In genomic region chr3:187922704-187923393, GRCh38 we compare ENCODE assay signal across 17 cellular contexts.
DNase-seq lines count a peak whose midpoint lies in the region; ATAC-seq, FAIRE-seq and TF ChIP-seq lines count a peak whose summit lies in the region.
"Had no signal": no experiment of that assay in that cellular context is flagged by ENCODE, and none has a peak within 500 bp of the region (broad histone marks: within the 10 kb centered on the region; RNA-seq: fewer than 3 reads in every experiment).

No MANE protein-coding gene starts in this region.

- H3K79me2 ChIP-seq in osteoblast (ENCODE audit: insufficient read depth, low read length): no peaks in the 10 kb centered on the region

- H3K4me1 ChIP-seq in osteoblast (ENCODE audit: insufficient read depth, low read length): peaks cover 16% of the 10 kb centered on the region
- H3K4me1 ChIP-seq: body of pancreas, thyroid gland had no signal

- FAIRE-seq in HTR-8/SVneo (lab: Jason Lieb, UNC): peak; percentile 46
- FAIRE-seq: endothelial cell of umbilical vein had no signal

- POLR2A ChIA-PET in activated CD4-positive, alpha-beta memory T cell treated with anti-CD3 and anti-CD28 coated beads for 36 hours (lab: Charles Lee): interaction anchor here (0.7 to 2.2 kb wide), 11 partner anchors 20 to 387 kb away, joined by 3 to 15 read pairs (median 5); partner anchors contain the start of gene BCL6
- POLR2A ChIA-PET in activated CD4-positive, alpha-beta memory T cell treated with anti-CD3 and anti-CD28 coated beads, Interleukin-2, amount 10 ng/mL, durations not matched to agents 7 days and 5 days (lab: Charles Lee): interaction anchor here (1.0 kb wide), 1 partner anchor 177 kb away, joined by 4 read pairs; the partner anchor contains the start of gene BCL6

- intact Hi-C loops in activated CD4-positive, alpha-beta memory T cell treated with anti-CD3 and anti-CD28 coated beads for 36 hours (cut with micrococcal nuclease): loop anchor here (1.0 to 10.0 kb wide), 18 partner anchors 40 to 994 kb away; partner anchors contain the start of genes BCL6 and LPP

- no peak overlapping the region for H3K4me3 Mint-ChIP-seq in activated CD4-positive, alpha-beta memory T cell treated with anti-CD3 and anti-CD28 coated beads for 36 hours
- no peak overlapping the region for H3K4me3 Mint-ChIP-seq in activated CD4-positive, alpha-beta memory T cell treated with anti-CD3 and anti-CD28 coated beads, Interleukin-2, amount 10 ng/mL, durations not matched to agents 7 days and 5 days
- no peak overlapping the region for H3K4me3 Mint-ChIP-seq in activated naive CD4-positive, alpha-beta T cell treated with anti-CD3 and anti-CD28 coated beads, Interleukin-2, amount 50 U/mL, for 24 hours
- H3K4me3 Mint-ChIP-seq: WTC11 had no signal

- H3K9me3 ChIP-seq in osteoblast (ENCODE audit: low read depth, low read length): no peaks in the 10 kb centered on the region
- H3K9me3 ChIP-seq: body of pancreas, thyroid gland had no signal

- peak overlapping the region; percentile 77 for H3K27ac Mint-ChIP-seq in activated CD4-positive, alpha-beta memory T cell treated with anti-CD3 and anti-CD28 coated beads for 36 hours
- H3K27ac Mint-ChIP-seq in activated CD4-positive, alpha-beta memory T cell treated with anti-CD3 and anti-CD28 coated beads, Interleukin-2, amount 10 ng/mL, durations not matched to agents 7 days and 5 days: no peak overlapping the region
- peak overlapping the region; percentile 80 for H3K27ac Mint-ChIP-seq in activated naive CD4-positive, alpha-beta T cell treated with anti-CD3 and anti-CD28 coated beads, Interleukin-2, amount 50 U/mL, for 24 hours
- H3K27ac Mint-ChIP-seq: progenitor cell of endocrine pancreas, WTC11 had no signal

- peak overlapping the region; percentile 55 for H3K27ac ChIP-seq in osteoblast (ENCODE audit: low read depth, low read length)
- H3K27ac ChIP-seq: body of pancreas, thyroid gland had no signal

- ATAC-seq in GM21360 (IDR thresholded peaks at IDR 0.05; ENCODE audit: unreplicated experiment): no peak
- ATAC-seq: body of pancreas, Right ventricle myocardium inferior, WTC11 had no signal

- peaks cover 22% of the 10 kb centered on the region for H3K36me3 Mint-ChIP-seq in activated CD4-positive, alpha-beta memory T cell treated with anti-CD3 and anti-CD28 coated beads for 36 hours
- peaks cover 22% of the 10 kb centered on the region for H3K36me3 Mint-ChIP-seq in activated CD4-positive, alpha-beta memory T cell treated with anti-CD3 and anti-CD28 coated beads, Interleukin-2, amount 10 ng/mL, durations not matched to agents 7 days and 5 days (ENCODE audit: low read depth)
- peaks cover 7% of the 10 kb centered on the region for H3K36me3 Mint-ChIP-seq in activated naive CD4-positive, alpha-beta T cell treated with anti-CD3 and anti-CD28 coated beads, Interleukin-2, amount 50 U/mL, for 24 hours

- no peaks in the 10 kb centered on the region for H3K36me3 ChIP-seq in osteoblast (ENCODE audit: insufficient read depth, low read length)
- H3K36me3 ChIP-seq: thyroid gland had no signal

- no peak for TF ChIP-seq CTCF in osteoblast (IDR thresholded peaks at IDR 0.05; ENCODE audit: extremely low read depth, low read depth, low read length)

- CTCF ChIA-PET in activated CD4-positive, alpha-beta memory T cell treated with anti-CD3 and anti-CD28 coated beads for 36 hours (lab: Charles Lee): interaction anchor here (0.7 to 3.9 kb wide), 7 partner anchors 9 to 333 kb away, joined by 3 to 16 read pairs (median 3); no protein-coding TSS in a partner anchor
- CTCF ChIA-PET in activated CD4-positive, alpha-beta memory T cell treated with anti-CD3 and anti-CD28 coated beads, Interleukin-2, amount 10 ng/mL, durations not matched to agents 7 days and 5 days (lab: Charles Lee): interaction anchor here (1.0 kb wide), 1 partner anchor 175 kb away, joined by 5 read pairs; no protein-coding TSS in a partner anchor

- H3K4me3 ChIP-seq in osteoblast (ENCODE audit: insufficient read depth, low read length): no peak overlapping the region
- H3K4me3 ChIP-seq: body of pancreas, thyroid gland had no signal

- H4K20me1 ChIP-seq in osteoblast (ENCODE audit: insufficient read depth, low read length): no peaks in the 10 kb centered on the region

- H3K27me3 ChIP-seq in osteoblast (ENCODE audit: insufficient read depth, low read length): no peaks in the 10 kb centered on the region
- H3K27me3 ChIP-seq: body of pancreas, thyroid gland had no signal

- peak overlapping the region; percentile 53 for H3K4me2 ChIP-seq in osteoblast (ENCODE audit: insufficient read depth, low read length)

- H2AFZ ChIP-seq in osteoblast (ENCODE audit: low read length): peak overlapping the region; percentile 52

- peaks cover 82% of the 10 kb centered on the region for H3K4me1 Mint-ChIP-seq in activated CD4-positive, alpha-beta memory T cell treated with anti-CD3 and anti-CD28 coated beads for 36 hours (ENCODE audit: low read depth)
- peaks cover 58% of the 10 kb centered on the region for H3K4me1 Mint-ChIP-seq in activated CD4-positive, alpha-beta memory T cell treated with anti-CD3 and anti-CD28 coated beads, Interleukin-2, amount 10 ng/mL, durations not matched to agents 7 days and 5 days
- H3K4me1 Mint-ChIP-seq in activated naive CD4-positive, alpha-beta T cell treated with anti-CD3 and anti-CD28 coated beads, Interleukin-2, amount 50 U/mL, for 24 hours: peaks cover 78% of the 10 kb centered on the region

- H3K27me3 Mint-ChIP-seq in activated CD4-positive, alpha-beta memory T cell treated with anti-CD3 and anti-CD28 coated beads for 36 hours: peaks cover 3% of the 10 kb centered on the region
- peaks cover 19% of the 10 kb centered on the region for H3K27me3 Mint-ChIP-seq in activated CD4-positive, alpha-beta memory T cell treated with anti-CD3 and anti-CD28 coated beads, Interleukin-2, amount 10 ng/mL, durations not matched to agents 7 days and 5 days
- H3K27me3 Mint-ChIP-seq in activated naive CD4-positive, alpha-beta T cell treated with anti-CD3 and anti-CD28 coated beads, Interleukin-2, amount 50 U/mL, for 24 hours: no peaks in the 10 kb centered on the region

- H3K9me3 Mint-ChIP-seq in activated CD4-positive, alpha-beta memory T cell treated with anti-CD3 and anti-CD28 coated beads for 36 hours: peaks cover 23% of the 10 kb centered on the region
- H3K9me3 Mint-ChIP-seq in activated CD4-positive, alpha-beta memory T cell treated with anti-CD3 and anti-CD28 coated beads, Interleukin-2, amount 10 ng/mL, durations not matched to agents 7 days and 5 days: peaks cover 22% of the 10 kb centered on the region
- peaks cover 4% of the 10 kb centered on the region for H3K9me3 Mint-ChIP-seq in activated naive CD4-positive, alpha-beta T cell treated with anti-CD3 and anti-CD28 coated beads, Interleukin-2, amount 50 U/mL, for 24 hours

- peak; percentile 62 for DNase-seq in activated CD4-positive, alpha-beta memory T cell treated with anti-CD3 and anti-CD28 coated beads for 36 hours
- DNase-seq in activated CD4-positive, alpha-beta memory T cell treated with anti-CD3 and anti-CD28 coated beads, Interleukin-2, amount 10 ng/mL, durations not matched to agents 7 days and 5 days: no peak
- DNase-seq in HTR-8/SVneo (ENCODE audit: insufficient read length, low spot score) (peak; percentile 24), osteoblast (ENCODE audit: insufficient read length, low spot score, missing footprints) (peak; percentile 64), SHP77 (lab: John Stamatoyannopoulos, UW) (no peak), NCI-H524 treated with DMSO at 0.1 percent for 48 hours (lab: John Stamatoyannopoulos, UW) (no peak)
- DNase-seq: body of pancreas, DMS79, MM.1S, NCI-H2227 treated with DMSO at 0.1 percent for 48 hours, thyroid gland had no signal

Comparison
In these comparisons a context has a peak if more than half of its experiments do, and no peak if none do; other contexts are left out.
1. DNase-seq: peak in activated CD4-positive, alpha-beta memory T cell treated with anti-CD3 and anti-CD28 coated beads for 36 hours (single experiment), HTR-8/SVneo (single experiment) and osteoblast (single experiment); none in activated CD4-positive, alpha-beta memory T cell treated with anti-CD3 and anti-CD28 coated beads, Interleukin-2, amount 10 ng/mL, durations not matched to agents 7 days and 5 days (single experiment), SHP77 (0 of 2) and NCI-H524 treated with DMSO at 0.1 percent for 48 hours (single experiment).